In genomic region chr11:126347751-126348628, GRCh38 we compare ENCODE assay signal across 12 cellular contexts. TPM values are rescaled to one million over a fixed set of nuclear protein-coding genes. Genes with fewer than 3 reads are reported as not detected.
DNase-seq lines count a peak whose midpoint lies in the region; ATAC-seq and TF ChIP-seq lines count a peak whose summit lies in the region.
"Had no signal": no experiment of that assay in that cellular context is flagged by ENCODE, and none has a peak within 500 bp of the region (broad histone marks: within the 10 kb centered on the region; RNA-seq: fewer than 3 reads in every experiment).

No MANE protein-coding gene starts in this region.

- no peaks in the 10 kb centered on the region for H3K9me3 Mint-ChIP-seq in stimulated activated naive CD8-positive, alpha-beta T cell treated with anti-CD3 and anti-CD28 coated beads, Interleukin-15, amount 100 ng/mL, for 72 hours
- H3K9me3 Mint-ChIP-seq in nephron progenitor cell = no peaks in the 10 kb centered on the region

- H4K20me1 ChIP-seq in fibroblast of lung (ENCODE audit: control insufficient read depth, extremely low read depth, insufficient read depth, low read length) = no peaks in the 10 kb centered on the region

- peaks cover 40% of the 10 kb centered on the region for H3K36me3 Mint-ChIP-seq in nephron progenitor cell (ENCODE audit: low read depth)

- TF ChIP-seq POLR2A in thyroid gland (IDR thresholded peaks at IDR 0.05) = no peak

- H3K27ac Mint-ChIP-seq in stimulated activated naive CD8-positive, alpha-beta T cell treated with anti-CD3 and anti-CD28 coated beads, Interleukin-15, amount 100 ng/mL, for 72 hours = peak overlapping the region; percentile 71 to 80
- H3K27ac Mint-ChIP-seq in nephron progenitor cell = peak overlapping the region; percentile 95

- H3K4me3 Mint-ChIP-seq in stimulated activated naive CD8-positive, alpha-beta T cell treated with anti-CD3 and anti-CD28 coated beads, Interleukin-15, amount 100 ng/mL, for 72 hours = no peak overlapping the region
- H3K4me3 Mint-ChIP-seq in nephron progenitor cell = peak overlapping the region; percentile 31

- ATAC-seq in stimulated activated naive CD8-positive, alpha-beta T cell treated with anti-CD3 and anti-CD28 coated beads, Interleukin-15, amount 100 ng/mL, for 72 hours = peak; percentile 16
- no peak for ATAC-seq in stimulated activated naive CD8-positive, alpha-beta T cell treated with anti-CD3 and anti-CD28 coated beads, Interleukin-15, Interleukin-2, amounts not matched to agents 100 U/mL and 50 U/mL, for 24 hours
- ATAC-seq in HG02981 (IDR thresholded peaks at IDR 0.05; ENCODE audit: unreplicated experiment) (no peak), HG03025 (IDR thresholded peaks at IDR 0.05; ENCODE audit: low FRiP score, unreplicated experiment) (no peak)

- H3K27me3 Mint-ChIP-seq in stimulated activated naive CD8-positive, alpha-beta T cell treated with anti-CD3 and anti-CD28 coated beads, Interleukin-15, amount 100 ng/mL, for 72 hours = no peaks in the 10 kb centered on the region
- no peaks in the 10 kb centered on the region for H3K27me3 Mint-ChIP-seq in nephron progenitor cell (ENCODE audit: low read depth, poor library complexity)

- TF ChIP-seq CTCF in fibroblast of lung (conservative IDR thresholded peaks at IDR 0.05 in 1 of 2, IDR thresholded peaks at IDR 0.05 in 1 of 2; ENCODE audit: low read depth in 1 of 2, low read length in 2 of 2) (no peak), nephron progenitor cell (IDR thresholded peaks at IDR 0.05) (no peak), thyroid gland (IDR thresholded peaks at IDR 0.05) (no peak)

- WGBS in thyroid gland, 2 donors = 66 to 68% methylated on average over 14 to 15 of the region's 17 CpGs

- peaks cover 46% of the 10 kb centered on the region for H3K4me1 Mint-ChIP-seq in stimulated activated naive CD8-positive, alpha-beta T cell treated with anti-CD3 and anti-CD28 coated beads, Interleukin-15, amount 100 ng/mL, for 72 hours
- peaks cover 75% of the 10 kb centered on the region for H3K4me1 Mint-ChIP-seq in nephron progenitor cell

- H3K4me1 ChIP-seq in fibroblast of lung (ENCODE audit: control insufficient read depth, extremely low read depth, insufficient read depth, low read length) (peaks cover 23% of the 10 kb centered on the region), thyroid gland (peaks cover 0 to 22% of the 10 kb centered on the region in 2 donors)

- intact Hi-C loops in thyroid gland (cut with DNase I) = no loop called here

- no peak overlapping the region for H2AFZ ChIP-seq in fibroblast of lung (ENCODE audit: low read length)

- DNase-seq in stimulated activated naive CD8-positive, alpha-beta T cell treated with anti-CD3 and anti-CD28 coated beads, Interleukin-15, amount 100 ng/mL, for 72 hours = no peak
- no peak for DNase-seq in stimulated activated naive CD8-positive, alpha-beta T cell treated with anti-CD3 and anti-CD28 coated beads, Interleukin-15, Interleukin-2, amounts not matched to agents 100 U/mL and 50 U/mL, for 24 hours
- DNase-seq in fibroblast of lung (ENCODE audit: low read depth in 2 of 2) (no peak), nephron progenitor cell (no peak), nucleus accumbens (lab: John Stamatoyannopoulos, UW) (no peak), thyroid gland (no peak)
- DNase-seq: activated CD4-positive, alpha-beta T cell treated with anti-CD3 and anti-CD28 coated beads for 48 hours; amygdala; MV-4-11; stimulated activated CD4-positive, alpha-beta T cell treated with anti-CD3 and anti-CD28 coated beads, Interleukin-2, amount 100 ng/mL, for 48 hours had no signal

- H3K27ac ChIP-seq in fibroblast of lung (ENCODE audit: insufficient read depth, low read length) (peak overlapping the region; percentile 28), thyroid gland (peak overlapping the region in 1 of 3 donors; percentile 2)

- H3K9me3 ChIP-seq in fibroblast of lung (ENCODE audit: control insufficient read depth, insufficient read depth, low read depth, low read length) (no peaks in the 10 kb centered on the region), thyroid gland (no peaks in the 10 kb centered on the region)

- H3K27me3 ChIP-seq in fibroblast of lung (ENCODE audit: control insufficient read depth, insufficient read depth, low read length) (no peaks in the 10 kb centered on the region), thyroid gland (no peaks in the 10 kb centered on the region)

- H3K4me2 ChIP-seq in fibroblast of lung (ENCODE audit: extremely low read depth, insufficient read depth, low read length) = no peak overlapping the region

- no peak overlapping the region for H3K9ac ChIP-seq in fibroblast of lung (ENCODE audit: insufficient read depth, low read length)

- H3K36me3 ChIP-seq in fibroblast of lung (ENCODE audit: control insufficient read depth, insufficient read depth, low read length) (peaks cover 6% of the 10 kb centered on the region), thyroid gland (peaks cover 0 to 12% of the 10 kb centered on the region in 2 donors)

- peaks cover 13% of the 10 kb centered on the region for H3K79me2 ChIP-seq in fibroblast of lung (ENCODE audit: control insufficient read depth, insufficient read depth, low read length)

- H3K4me3 ChIP-seq in fibroblast of lung (replicated peaks in 1 of 4; ENCODE audit: control extremely low read depth in 1 of 4, insufficient read depth in 1 of 4, low read depth in 3 of 4, low read length in 4 of 4) = no peak overlapping the region
- H3K4me3 ChIP-seq in thyroid gland (replicated peaks in 1 of 3) = no peak overlapping the region

RNA-seq across cellular contexts. Expression of gene ST3GAL4, which starts 7.5 kb away (rescaled TPM):
- 25.2 and 36.8 TPM in 2 replicates for total RNA-seq in fibroblast of lung
- 16.7 and 24.8 TPM in 2 replicates for polyA plus RNA-seq in fibroblast of lung
- polyA plus RNA-seq in fibroblast of lung (2012) = 14.7 and 23.5 TPM in 2 replicates
- 25.7 and 55.7 TPM in 2 replicates for polyA minus RNA-seq in fibroblast of lung (ENCODE audit: low replicate concordance)
- 10 to 100 TPM in 3 of 4 donors, 1 to 10 TPM in 1; 5.3 to 33.9 (median 26.4) TPM for total RNA-seq in thyroid gland

RNA-seq across cellular contexts. Expression of gene DCPS, which starts 44.1 kb away (rescaled TPM):
- total RNA-seq in fibroblast of lung (9.8 and 13.0 TPM in 2 replicates), thyroid gland (10 to 100 TPM in 3 of 4 donors, 1 to 10 TPM in 1; 6.1 to 18.9 (median 13.9) TPM)
- polyA plus RNA-seq in fibroblast of lung = 22.7 and 40.8 TPM in 2 replicates
- polyA plus RNA-seq in fibroblast of lung (2012) = 20.1 and 42.9 TPM in 2 replicates
- 16.3 and 32.0 TPM in 2 replicates for polyA minus RNA-seq in fibroblast of lung (ENCODE audit: low replicate concordance)
